ENCODE assay signal across 8 cellular contexts in the genomic region with DNA sequence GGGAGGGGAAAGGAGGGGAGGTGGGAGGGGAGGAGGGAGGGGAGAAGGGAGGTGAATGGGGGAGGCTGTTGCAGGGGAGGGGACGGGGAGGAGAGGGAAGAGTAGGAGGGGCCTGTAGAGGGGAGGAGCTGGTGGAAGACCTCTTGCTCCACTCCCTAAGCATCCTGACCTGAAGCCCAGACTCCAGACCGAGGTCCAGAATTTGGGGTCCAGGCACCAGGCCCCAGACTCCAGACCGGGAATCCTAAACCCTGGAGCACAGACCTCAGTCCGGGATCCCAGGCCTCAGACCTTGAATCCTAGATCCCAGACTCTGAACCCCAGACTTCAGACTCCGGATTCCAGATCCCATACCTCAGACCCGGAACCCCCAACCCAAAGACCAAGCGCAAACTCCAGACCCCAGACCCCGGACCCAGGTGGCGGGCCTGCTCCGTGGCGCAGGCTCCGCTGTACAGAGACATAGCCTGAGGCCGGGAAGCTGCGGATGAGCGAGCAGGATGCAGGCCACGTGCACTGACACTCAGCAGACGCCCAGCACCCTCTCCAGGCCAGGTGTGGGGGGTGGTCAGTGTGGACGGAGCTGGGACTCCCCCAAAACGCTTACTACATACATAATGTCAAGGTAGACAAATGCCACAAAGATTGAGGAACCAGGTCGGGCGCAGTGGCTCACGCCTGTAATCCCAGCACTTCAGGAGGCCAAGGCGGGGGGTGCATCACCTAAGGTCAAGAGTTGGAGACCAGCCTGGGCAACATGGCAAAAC. TPM values are rescaled to one million over a fixed set of nuclear protein-coding genes. Genes with fewer than 3 reads are reported as not detected.
DNase-seq lines count a peak whose midpoint lies in the region; ATAC-seq and TF ChIP-seq lines count a peak whose summit lies in the region.

No MANE protein-coding gene starts in this region.

- H3K9me3 ChIP-seq in MM.1S (replicated peaks; ENCODE audit: insufficient read depth, low read length) (no peaks in the 10 kb centered on the region), SJSA1 (replicated peaks) (no peaks in the 10 kb centered on the region), ascending aorta (no peaks in the 10 kb centered on the region), right atrium auricular region (no peaks in the 10 kb centered on the region)

- H3K9me2 ChIP-seq in MM.1S (replicated peaks; ENCODE audit: insufficient read depth, low read length), result no peaks in the 10 kb centered on the region

- no peaks in the 10 kb centered on the region for H4K20me1 ChIP-seq in MM.1S (ENCODE audit: insufficient read depth, low read length)

- peak; percentile 76 for DNase-seq in Daoy (ENCODE audit: low read depth)
- peak; percentile 71 for DNase-seq in MM.1S
- DNase-seq in SJSA1 (ENCODE audit: low read depth in 1 of 2, low spot score in 2 of 2), result peak in 1 of 2 experiments; percentile 79
- peak in 1 of 2 donors; percentile 89 for DNase-seq in ascending aorta (ENCODE audit: low spot score in 2 of 2)
- peak; percentile 80 for DNase-seq in right atrium auricular region (ENCODE audit: low spot score)
- no peak for DNase-seq in cortex of kidney (lab: John Stamatoyannopoulos, UW)

- H3F3A ChIP-seq in MM.1S (ENCODE audit: insufficient read depth, low read length), result peaks cover 6% of the 10 kb centered on the region

- H3K27me3 ChIP-seq in MM.1S (replicated peaks; ENCODE audit: insufficient read depth, low read length), result no peaks in the 10 kb centered on the region
- H3K27me3 ChIP-seq in SJSA1 (replicated peaks), result no peaks in the 10 kb centered on the region
- H3K27me3 ChIP-seq in ascending aorta, result no peaks in the 10 kb centered on the region
- no peaks in the 10 kb centered on the region for H3K27me3 ChIP-seq in right atrium auricular region
- no peaks in the 10 kb centered on the region for H3K27me3 ChIP-seq in rectal smooth muscle tissue (ENCODE audit: control insufficient read depth, insufficient read depth, low read length)

- H3K36me3 ChIP-seq in MM.1S (replicated peaks; ENCODE audit: insufficient read depth, low read length) (no peaks in the 10 kb centered on the region), SJSA1 (no peaks in the 10 kb centered on the region), ascending aorta (no peaks in the 10 kb centered on the region), right atrium auricular region (no peaks in the 10 kb centered on the region), rectal smooth muscle tissue (ENCODE audit: control insufficient read depth, insufficient read depth, low read length) (no peaks in the 10 kb centered on the region)

- intact Hi-C loops in ascending aorta (cut with DNase I), result loop anchor here (2.0 to 10.0 kb wide), 3 partner anchors 73 to 136 kb away; a partner anchor contains a TSS

- H3K27ac ChIP-seq in MM.1S (ENCODE audit: low read length) (no peak overlapping the region), SJSA1 (no peak overlapping the region), ascending aorta (peak overlapping the region; percentile 29 to 76), right atrium auricular region (peak overlapping the region; percentile 67 to 69), rectal smooth muscle tissue (ENCODE audit: low read depth, low read length) (peak overlapping the region; percentile 62)

- H3K9ac ChIP-seq in MM.1S (ENCODE audit: low read length) (peak overlapping the region; percentile 12; the same call in 1 of the 2 replicates), rectal smooth muscle tissue (ENCODE audit: low read length) (no peak overlapping the region)

- H3K4me3 ChIP-seq in MM.1S (ENCODE audit: low read length) (peak overlapping the region; percentile 30), SJSA1 (peak overlapping the region; percentile 21), ascending aorta (peak overlapping the region; percentile 28 to 35), right atrium auricular region (peak overlapping the region; percentile 19 to 68), rectal smooth muscle tissue (ENCODE audit: low read length) (peak overlapping the region; percentile 52)

- TF ChIP-seq CTCF in MM.1S (IDR thresholded peaks at IDR 0.05; ENCODE audit: low read length) (no peak), ascending aorta (IDR thresholded peaks at IDR 0.05) (no peak), right atrium auricular region (IDR thresholded peaks at IDR 0.05) (no peak)

- 0 out of 2 replicates have a peak, but pooled peaks cover 5% of the 10 kb centered on the region for H3K4me1 ChIP-seq in MM.1S (ENCODE audit: low read length)
- H3K4me1 ChIP-seq in SJSA1 (replicated peaks), result 0 out of 2 replicates have a peak, but pooled peaks cover 3% of the 10 kb centered on the region
- H3K4me1 ChIP-seq in ascending aorta, result peaks cover 5 to 13% of the 10 kb centered on the region in 2 donors
- peaks cover 0 to 27% of the 10 kb centered on the region in 2 donors for H3K4me1 ChIP-seq in right atrium auricular region
- no peaks in the 10 kb centered on the region for H3K4me1 ChIP-seq in rectal smooth muscle tissue (ENCODE audit: control insufficient read depth, insufficient read depth, low read length)

- no peak for ATAC-seq in HG03442 (IDR thresholded peaks at IDR 0.05; ENCODE audit: unreplicated experiment)

- H3K4me2 ChIP-seq in MM.1S (ENCODE audit: low read depth, low read length), result peak overlapping the region; percentile 33; the same call in 1 of the 2 replicates

- H2AFZ ChIP-seq in MM.1S (ENCODE audit: low read length), result peak overlapping the region; percentile 47

- H3K79me2 ChIP-seq in MM.1S (ENCODE audit: low read length), result peaks cover 38% of the 10 kb centered on the region

RNA-seq across cellular contexts. Expression of a gene that starts 0.7 kb away (rescaled TPM):
- total RNA-seq in Daoy (2014; rRNA removed; shearing (Covaris generic)), result 18.2 and 19.9 TPM in 2 replicates
- total RNA-seq in SJSA1 (2014; rRNA removed; shearing (Covaris generic)), result 25.7 and 32.6 TPM in 2 replicates
- total RNA-seq in ascending aorta (90.1 TPM), right atrium auricular region (10 to 100 TPM; 54.8 to 55.9 TPM)

RNA-seq across cellular contexts. Expression of a gene that starts 34.8 kb away (rescaled TPM):
- total RNA-seq in Daoy (2014; rRNA removed; shearing (Covaris generic)), result 31.3 and 33.9 TPM in 2 replicates
- 18.7 and 31.6 TPM in 2 replicates for total RNA-seq in SJSA1 (2014; rRNA removed; shearing (Covaris generic))
- total RNA-seq in ascending aorta (228 TPM), right atrium auricular region (100 to 1,000 TPM in 1 of 2 donors, 10 to 100 TPM in 1; 90.3 to 107 TPM)

Comparison
In these comparisons a context has a peak if more than half of its experiments do, and no peak if none do; other contexts are left out.
1. H3K27ac ChIP-seq: peak in ascending aorta (2 of 2), right atrium auricular region (2 of 2) and rectal smooth muscle tissue (single experiment); none in MM.1S (single experiment) and SJSA1 (single experiment).
2. Peak in every context shown above with its lines, with median percentiles within 50 percentile points of each other: H3K4me3 ChIP-seq.